22 cellular contexts compared by ENCODE assay signal in genomic region chr3:124035463-124036121, GRCh38. TPM values are rescaled to one million over a fixed set of nuclear protein-coding genes. Genes with fewer than 3 reads are reported as not detected.
A peak's percentile ranks its signal among the peaks of the same experiment; 100 is the strongest.
DNase-seq lines count a peak whose midpoint lies in the region; ATAC-seq and TF ChIP-seq lines count a peak whose summit lies in the region.
"Had no signal": no experiment of that assay in that cellular context is flagged by ENCODE, and none has a peak within 500 bp of the region (broad histone marks: within the 10 kb centered on the region; RNA-seq: fewer than 3 reads in every experiment).

No MANE protein-coding gene starts in this region.

- BruUV-seq in A673 (replicated peaks; lab: Mats Ljungman, UMichigan), result TSS peak; percentile 32

- no peaks in the 10 kb centered on the region for H3K9me3 ChIP-seq in A673 (ENCODE audit: low read depth, low read length, poor library complexity, severe bottlenecking)
- no peaks in the 10 kb centered on the region for H3K9me3 ChIP-seq in osteoblast (ENCODE audit: low read depth, low read length)
- H3K9me3 ChIP-seq: prostate gland, stomach had no signal

- intact Hi-C loops in A673 (cut with micrococcal nuclease; ENCODE audit: unreplicated experiment), result no loop called here

- H3K4me3 Mint-ChIP-seq in WTC11, result peak overlapping the region; percentile 74; the same call in 1 of the 2 replicates
- H3K4me3 Mint-ChIP-seq: activated CD8-positive, alpha-beta T cell treated with anti-CD3 and anti-CD28 coated beads, Interleukin-2, amount 10 ng/mL, durations not matched to agents 7 days and 5 days had no signal

- peaks cover 19% of the 10 kb centered on the region for H3K27me3 Mint-ChIP-seq in WTC11 (ENCODE audit: low read depth)

- no peak overlapping the region for H3K4me3 ChIP-seq in A673 (ENCODE audit: low read depth, low read length, poor library complexity, severe bottlenecking)
- H3K4me3 ChIP-seq in osteoblast (ENCODE audit: insufficient read depth, low read length), result no peak overlapping the region
- H3K4me3 ChIP-seq: prostate gland had no signal

- H3K4me1 Mint-ChIP-seq in WTC11, result peaks cover 13% of the 10 kb centered on the region

- H3K27ac ChIP-seq in A673 (ENCODE audit: low read depth, low read length, poor library complexity, severe bottlenecking) (no peak overlapping the region), osteoblast (ENCODE audit: low read depth, low read length) (no peak overlapping the region)
- H3K27ac ChIP-seq: prostate gland had no signal

- CTCF ChIA-PET in A673 (lab: Charles Lee), result no interaction called here
- CTCF ChIA-PET in WTC11 (lab: Charles Lee), result interaction anchor here (1.6 to 1.7 kb wide), 2 partner anchors 19 to 246 kb away, joined by 4 read pairs; no protein-coding TSS in a partner anchor

- H3K79me2 ChIP-seq in osteoblast (ENCODE audit: insufficient read depth, low read length), result no peaks in the 10 kb centered on the region

- ATAC-seq in WTC11 (no peak), GM18907 (IDR thresholded peaks at IDR 0.05; ENCODE audit: unreplicated experiment) (no peak), HG03135 (IDR thresholded peaks at IDR 0.05; ENCODE audit: unreplicated experiment) (no peak)
- ATAC-seq: activated CD8-positive, alpha-beta T cell treated with anti-CD3 and anti-CD28 coated beads, Interleukin-2, amount 10 ng/mL, durations not matched to agents 7 days and 5 days; Right ventricle myocardium inferior had no signal

- H3K27ac Mint-ChIP-seq in WTC11, result no peak overlapping the region
- H3K27ac Mint-ChIP-seq: activated B cell treated with CpG ODN at 0.5 μM for 24 hours; activated CD8-positive, alpha-beta T cell treated with anti-CD3 and anti-CD28 coated beads, Interleukin-2, amount 10 ng/mL, durations not matched to agents 7 days and 5 days; activated T-helper 1 cell treated with anti-CD3 and anti-CD28 coated beads, Interleukin-12 subunit alpha, Interleukin-12 subunit beta, Interleukin-2, Interleukin-4 antibody, amounts not matched to agents 30 ng/mL and 10 ng/mL and 1 ng/mL, durations not matched to agents 14 hours and 24 hours and 36 hours had no signal

- no peak overlapping the region for H2AFZ ChIP-seq in osteoblast (ENCODE audit: low read length)

- H3K4me2 ChIP-seq in osteoblast (ENCODE audit: insufficient read depth, low read length), result no peak overlapping the region

- H3K27me3 ChIP-seq in A673 (replicated peaks; ENCODE audit: insufficient read depth, low read depth, low read length, poor library complexity) (peaks cover 12% of the 10 kb centered on the region), osteoblast (ENCODE audit: insufficient read depth, low read length) (peaks cover 77% of the 10 kb centered on the region)

- POLR2A ChIA-PET in A673 (lab: Charles Lee; ENCODE audit: low non-redundant PET), result interaction anchor here (0.6 kb wide), 1 partner anchor 88 kb away, joined by 3 read pairs; no protein-coding TSS in a partner anchor
- POLR2A ChIA-PET in WTC11 (lab: Charles Lee), result no interaction called here

- H3K9me3 Mint-ChIP-seq in WTC11, result no peaks in the 10 kb centered on the region; the same call in 1 of the 2 replicates
- H3K9me3 Mint-ChIP-seq: activated T-helper 1 cell treated with anti-CD3 and anti-CD28 coated beads, Interleukin-12 subunit alpha, Interleukin-12 subunit beta, Interleukin-2, Interleukin-4 antibody, amounts not matched to agents 30 ng/mL and 10 ng/mL and 1 ng/mL, durations not matched to agents 14 hours and 24 hours and 36 hours had no signal

- H3K36me3 ChIP-seq in A673 (ENCODE audit: insufficient read depth, low read length, poor library complexity, severe bottlenecking) (no peaks in the 10 kb centered on the region), osteoblast (ENCODE audit: insufficient read depth, low read length) (no peaks in the 10 kb centered on the region)
- H3K36me3 ChIP-seq: prostate gland, stomach had no signal

- H4K20me1 ChIP-seq in osteoblast (ENCODE audit: insufficient read depth, low read length), result no peaks in the 10 kb centered on the region

- TF ChIP-seq CTCF in A673 (conservative IDR thresholded peaks at IDR 0.05; ENCODE audit: low read depth, low read length) (no peak), WTC11 (IDR thresholded peaks at IDR 0.05) (no peak), osteoblast (IDR thresholded peaks at IDR 0.05; ENCODE audit: extremely low read depth, low read depth, low read length) (no peak)

- no peaks in the 10 kb centered on the region for H3K36me3 Mint-ChIP-seq in WTC11

- H3K4me1 ChIP-seq in A673 (ENCODE audit: insufficient read depth, low read length, poor library complexity, severe bottlenecking) (no peaks in the 10 kb centered on the region), osteoblast (ENCODE audit: insufficient read depth, low read length) (peaks cover 11% of the 10 kb centered on the region)
- H3K4me1 ChIP-seq: prostate gland had no signal

- DNase-seq in A673 (ENCODE audit: low spot score) (no peak), WTC11 (ENCODE audit: low spot score) (no peak), left kidney (ENCODE audit: low read depth, low spot score) (peak; percentile 12), osteoblast (ENCODE audit: insufficient read length, low spot score, missing footprints) (peak; percentile 26), NCI-H1694 treated with DMSO at 0.1 percent for 48 hours (lab: John Stamatoyannopoulos, UW) (no peak), NCI-H2171 (lab: John Stamatoyannopoulos, UW) (no peak)
- DNase-seq: activated B cell treated with CpG ODN at 0.5 μM for 24 hours; activated CD8-positive, alpha-beta T cell treated with anti-CD3 and anti-CD28 coated beads, Interleukin-2, amount 10 ng/mL, durations not matched to agents 7 days and 5 days; C1 segment of cervical spinal cord; DMS 273 treated with DMSO at 0.1 percent for 48 hours; effector CD8-positive, alpha-beta T cell; H7; head of caudate nucleus; NCI-H1417; NCI-H2171 treated with DMSO at 0.1 percent for 48 hours; stomach had no signal

TF ChIP-seq in WTC11, 78 proteins besides CTCF, POLR2A, EP300 and RAD21 (continues in another document):
- TF ChIP-seq HMGXB4 (CRISPR knock-in tag; IDR thresholded peaks at IDR 0.05) (no peak), ZNF263 (CRISPR knock-in tag; IDR thresholded peaks at IDR 0.05; ENCODE audit: low read depth) (no peak), TEAD1 (CRISPR knock-in tag; IDR thresholded peaks at IDR 0.05) (no peak), TP53 (CRISPR knock-in tag; IDR thresholded peaks at IDR 0.05) (no peak), GTF2I (CRISPR knock-in tag; conservative IDR thresholded peaks at IDR 0.05) (no peak), ZNF671 (CRISPR knock-in tag; IDR thresholded peaks at IDR 0.05) (no peak), ETV6 (CRISPR knock-in tag; IDR thresholded peaks at IDR 0.05) (no peak), SMAD3 (CRISPR knock-in tag; IDR thresholded peaks at IDR 0.05; ENCODE audit: borderline replicate concordance) (no peak)
- TF ChIP-seq, protein P1, sequence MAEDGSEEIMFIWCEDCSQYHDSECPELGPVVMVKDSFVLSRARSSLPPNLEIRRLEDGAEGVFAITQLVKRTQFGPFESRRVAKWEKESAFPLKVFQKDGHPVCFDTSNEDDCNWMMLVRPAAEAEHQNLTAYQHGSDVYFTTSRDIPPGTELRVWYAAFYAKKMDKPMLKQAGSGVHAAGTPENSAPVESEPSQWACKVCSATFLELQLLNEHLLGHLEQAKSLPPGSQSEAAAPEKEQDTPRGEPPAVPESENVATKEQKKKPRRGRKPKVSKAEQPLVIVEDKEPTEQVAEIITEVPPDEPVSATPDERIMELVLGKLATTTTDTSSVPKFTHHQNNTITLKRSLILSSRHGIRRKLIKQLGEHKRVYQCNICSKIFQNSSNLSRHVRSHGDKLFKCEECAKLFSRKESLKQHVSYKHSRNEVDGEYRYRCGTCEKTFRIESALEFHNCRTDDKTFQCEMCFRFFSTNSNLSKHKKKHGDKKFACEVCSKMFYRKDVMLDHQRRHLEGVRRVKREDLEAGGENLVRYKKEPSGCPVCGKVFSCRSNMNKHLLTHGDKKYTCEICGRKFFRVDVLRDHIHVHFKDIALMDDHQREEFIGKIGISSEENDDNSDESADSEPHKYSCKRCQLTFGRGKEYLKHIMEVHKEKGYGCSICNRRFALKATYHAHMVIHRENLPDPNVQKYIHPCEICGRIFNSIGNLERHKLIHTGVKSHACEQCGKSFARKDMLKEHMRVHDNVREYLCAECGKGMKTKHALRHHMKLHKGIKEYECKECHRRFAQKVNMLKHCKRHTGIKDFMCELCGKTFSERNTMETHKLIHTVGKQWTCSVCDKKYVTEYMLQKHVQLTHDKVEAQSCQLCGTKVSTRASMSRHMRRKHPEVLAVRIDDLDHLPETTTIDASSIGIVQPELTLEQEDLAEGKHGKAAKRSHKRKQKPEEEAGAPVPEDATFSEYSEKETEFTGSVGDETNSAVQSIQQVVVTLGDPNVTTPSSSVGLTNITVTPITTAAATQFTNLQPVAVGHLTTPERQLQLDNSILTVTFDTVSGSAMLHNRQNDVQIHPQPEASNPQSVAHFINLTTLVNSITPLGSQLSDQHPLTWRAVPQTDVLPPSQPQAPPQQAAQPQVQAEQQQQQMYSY (CRISPR knock-in tag; IDR thresholded peaks at IDR 0.05), result no peak
- TF ChIP-seq, protein P2, sequence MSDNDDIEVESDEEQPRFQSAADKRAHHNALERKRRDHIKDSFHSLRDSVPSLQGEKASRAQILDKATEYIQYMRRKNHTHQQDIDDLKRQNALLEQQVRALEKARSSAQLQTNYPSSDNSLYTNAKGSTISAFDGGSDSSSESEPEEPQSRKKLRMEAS (CRISPR knock-in tag; IDR thresholded peaks at IDR 0.05), result no peak

RNA-seq across cellular contexts. Expression of gene KALRN, which starts 2.4 kb away (rescaled TPM):
- total RNA-seq in A673 (2021) (34.9 and 42.5 TPM in 2 replicates), WTC11 (2021) (10.4 to 15.1 TPM (median 11.4 TPM) in 3 replicates), osteoblast (9.4 and 13.4 TPM in 2 replicates)

RNA-seq across cellular contexts. Expression of gene ROPN1, which starts 43.7 kb away (rescaled TPM):
- total RNA-seq in A673 (2021) (not detected in 2 replicates), WTC11 (2021) (not detected in 3 replicates), osteoblast (not detected in 2 replicates)
- total RNA-seq: activated B cell treated with CpG ODN at 0.5 μM for 24 hours; activated CD8-positive, alpha-beta T cell treated with anti-CD3 and anti-CD28 coated beads, Interleukin-2, amount 10 ng/mL, durations not matched to agents 7 days and 5 days; activated T-helper 1 cell treated with anti-CD3 and anti-CD28 coated beads, Interleukin-12 subunit alpha, Interleukin-12 subunit beta, Interleukin-2, Interleukin-4 antibody, amounts not matched to agents 30 ng/mL and 10 ng/mL and 1 ng/mL, durations not matched to agents 14 hours and 24 hours and 36 hours; H7; Right ventricle myocardium inferior; T-helper 2 cell treated with Interferon-gamma antibody and Interleukin-4, amounts not matched to agents 100 ng/mL and 5 ng/mL, for 36 hours had no signal

Comparison
In these comparisons a context has a peak if more than half of its experiments do, and no peak if none do; other contexts are left out.
1. DNase-seq: peak in left kidney (single experiment) and osteoblast (single experiment); none in A673 (single experiment), WTC11 (single experiment), NCI-H1694 treated with DMSO at 0.1 percent for 48 hours (single experiment) and NCI-H2171 (single experiment).